In genomic region chr2:168562971-168563370, GRCh38 we compare ENCODE assay signal across 8 cellular contexts.
"Had no signal": no experiment of that assay in that cellular context is flagged by ENCODE, and none has a peak within 500 bp of the region (broad histone marks: within the 10 kb centered on the region; RNA-seq: fewer than 3 reads in every experiment).

No MANE protein-coding gene starts in this region.

- H3K4me3 ChIP-seq: GM23338 had no signal

- H3K4me3 Mint-ChIP-seq: GM23338, H9, IgD-negative memory B cell had no signal

- H3K9me3 Mint-ChIP-seq: GM23338, H9 had no signal

- ATAC-seq: GM23338 had no signal

- FAIRE-seq: H1, H54, HTR-8/SVneo had no signal

- H3K4me2 ChIP-seq: GM23338 had no signal

- H3K27ac Mint-ChIP-seq: GM23338, H9 had no signal

- H2AFZ ChIP-seq: GM23338 had no signal

- H3K27me3 Mint-ChIP-seq: IgD-negative memory B cell had no signal

- DNase-seq: H9, HCEC 1CT, KBM-7 had no signal
